In genomic region chr2:241550616-241551580, GRCh38 we compare ENCODE assay signal across 24 cellular contexts. TPM values are rescaled to one million over a fixed set of nuclear protein-coding genes. Genes with fewer than 3 reads are reported as not detected.
A peak's percentile ranks its signal among the peaks of the same experiment; 100 is the strongest.
DNase-seq lines count a peak whose midpoint lies in the region; ATAC-seq and TF ChIP-seq lines count a peak whose summit lies in the region.
"Had no signal": no experiment of that assay in that cellular context is flagged by ENCODE, and none has a peak within 500 bp of the region (broad histone marks: within the 10 kb centered on the region; RNA-seq: fewer than 3 reads in every experiment).

No MANE protein-coding gene starts in this region.

- DNase-seq in NCI-H1417 (lab: John Stamatoyannopoulos, UW), result peak; percentile 16 to 55 (median 37)
- DNase-seq in NCI-H1417 treated with DMSO at 0.1 percent for 48 hours (lab: John Stamatoyannopoulos, UW), result no peak
- DNase-seq in Karpas-422, result peak; percentile 53
- peak; percentile 59 for DNase-seq in chondrocyte (ENCODE audit: low spot score)
- peak; percentile 77 for DNase-seq in osteoblast (ENCODE audit: insufficient read length, low spot score, missing footprints)
- no peak for DNase-seq in GM19240 (ENCODE audit: insufficient read length, low spot score)
- DNase-seq: 8988T; activated CD4-positive, alpha-beta T cell treated with anti-CD3 and anti-CD28 coated beads for 48 hours; activated naive CD4-positive, alpha-beta T cell; activated T-cell treated with anti-CD3 and anti-CD28 coated beads for 4 hours; aorta; mesendoderm; MG63; NCI-H2107; stimulated activated CD8-positive, alpha-beta memory T cell treated with anti-CD3 and anti-CD28 coated beads, Interleukin-4, amount 100 ng/mL, for 48 hours; SW 1271 had no signal

- H3K4me3 ChIP-seq in Karpas-422 (ENCODE audit: low read length) (no peak overlapping the region), osteoblast (ENCODE audit: insufficient read depth, low read length) (no peak overlapping the region)
- H3K4me3 ChIP-seq: MG63, smooth muscle cell had no signal

- ATAC-seq in HG02870 (IDR thresholded peaks at IDR 0.05; ENCODE audit: unreplicated experiment) (no peak), HG02981 (IDR thresholded peaks at IDR 0.05; ENCODE audit: unreplicated experiment) (no peak)
- ATAC-seq: naive thymus-derived CD8-positive, alpha-beta T cell had no signal

- H3K4me1 ChIP-seq in Karpas-422 (ENCODE audit: low read length) (peaks cover 10% of the 10 kb centered on the region), osteoblast (ENCODE audit: insufficient read depth, low read length) (peaks cover 44% of the 10 kb centered on the region)

- TF ChIP-seq CTCF in chondrocyte (IDR thresholded peaks at IDR 0.05) (no peak), osteoblast (IDR thresholded peaks at IDR 0.05; ENCODE audit: extremely low read depth, low read depth, low read length) (no peak)

- H3K27me3 ChIP-seq in Karpas-422 (ENCODE audit: low read length) (no peaks in the 10 kb centered on the region), osteoblast (ENCODE audit: insufficient read depth, low read length) (peaks cover 2% of the 10 kb centered on the region)
- H3K27me3 ChIP-seq: MG63 had no signal

- H3K9ac ChIP-seq in Karpas-422 (ENCODE audit: low read length), result no peak overlapping the region

- peaks cover 18% of the 10 kb centered on the region for H3K4me1 Mint-ChIP-seq in chondrocyte (ENCODE audit: low read depth)

- H2AFZ ChIP-seq in Karpas-422 (ENCODE audit: low read length) (no peak overlapping the region), osteoblast (ENCODE audit: low read length) (no peak overlapping the region)

- no peaks in the 10 kb centered on the region for H3K27me3 Mint-ChIP-seq in chondrocyte (ENCODE audit: low read depth)

- no peak overlapping the region for H3K27ac Mint-ChIP-seq in chondrocyte (ENCODE audit: unreplicated experiment)
- H3K27ac Mint-ChIP-seq: naive thymus-derived CD8-positive, alpha-beta T cell; progenitor cell of endocrine pancreas had no signal

- no peak overlapping the region for H3K4me3 Mint-ChIP-seq in chondrocyte (ENCODE audit: unreplicated experiment)
- H3K4me3 Mint-ChIP-seq: central memory CD8-positive, alpha-beta T cell; naive thymus-derived CD8-positive, alpha-beta T cell had no signal

- H3K36me3 ChIP-seq in Karpas-422 (ENCODE audit: insufficient read depth, low read length) (no peaks in the 10 kb centered on the region), osteoblast (ENCODE audit: insufficient read depth, low read length) (no peaks in the 10 kb centered on the region)
- H3K36me3 ChIP-seq: heart left ventricle, MG63 had no signal

- no peak overlapping the region for H3K4me2 ChIP-seq in Karpas-422 (ENCODE audit: low read depth, low read length, poor library complexity, severe bottlenecking)
- no peak overlapping the region for H3K4me2 ChIP-seq in osteoblast (ENCODE audit: insufficient read depth, low read length)

- H3K27ac ChIP-seq in Karpas-422 (ENCODE audit: low read length), result no peak overlapping the region
- no peak overlapping the region for H3K27ac ChIP-seq in osteoblast (ENCODE audit: low read depth, low read length)
- H3K27ac ChIP-seq: RWPE1 had no signal

- no peaks in the 10 kb centered on the region for H3K36me3 Mint-ChIP-seq in chondrocyte (ENCODE audit: low read depth)
- H3K36me3 Mint-ChIP-seq: naive thymus-derived CD8-positive, alpha-beta T cell had no signal

- no peaks in the 10 kb centered on the region for H3K9me2 ChIP-seq in Karpas-422 (replicated peaks; ENCODE audit: insufficient read depth, low read length)

- H3K9me3 ChIP-seq in Karpas-422 (ENCODE audit: low read length), result no peaks in the 10 kb centered on the region
- H3K9me3 ChIP-seq in osteoblast (ENCODE audit: low read depth, low read length), result no peaks in the 10 kb centered on the region
- H3K9me3 ChIP-seq: MG63 had no signal

- H3K79me2 ChIP-seq in Karpas-422 (ENCODE audit: low read length), result no peaks in the 10 kb centered on the region
- H3K79me2 ChIP-seq in osteoblast (ENCODE audit: insufficient read depth, low read length), result no peaks in the 10 kb centered on the region

- H4K20me1 ChIP-seq in Karpas-422 (ENCODE audit: insufficient read depth, low read depth, low read length) (no peaks in the 10 kb centered on the region), osteoblast (ENCODE audit: insufficient read depth, low read length) (no peaks in the 10 kb centered on the region)

- H3K9me3 Mint-ChIP-seq in chondrocyte (ENCODE audit: low read depth), result no peaks in the 10 kb centered on the region
- H3K9me3 Mint-ChIP-seq: central memory CD8-positive, alpha-beta T cell had no signal

RNA-seq across cellular contexts. Expression of gene BOK, which starts 7.6 kb away (rescaled TPM):
- not detected in 2 replicates for total RNA-seq in Karpas-422 (2014; rRNA removed; shearing (Covaris generic); ENCODE audit: low replicate concordance)
- 28.5 to 46.8 TPM (median 44.6 TPM) in 3 replicates for total RNA-seq in chondrocyte
- 33.3 and 41.3 TPM in 2 replicates for total RNA-seq in osteoblast
- total RNA-seq: naive thymus-derived CD8-positive, alpha-beta T cell had no signal

RNA-seq across cellular contexts. Expression of gene STK25, which starts 42.5 kb away (rescaled TPM):
- 79.5 and 152 TPM in 2 replicates for total RNA-seq in Karpas-422 (2014; rRNA removed; shearing (Covaris generic); ENCODE audit: low replicate concordance)
- 158 to 174 TPM (median 169 TPM) in 3 replicates for total RNA-seq in chondrocyte
- 189 and 227 TPM in 2 replicates for total RNA-seq in osteoblast

Comparison
In these comparisons a context has a peak if more than half of its experiments do, and no peak if none do; other contexts are left out.
1. DNase-seq: peak in NCI-H1417 (3 of 3), Karpas-422 (single experiment), chondrocyte (single experiment) and osteoblast (single experiment); none in NCI-H1417 treated with DMSO at 0.1 percent for 48 hours (single experiment) and GM19240 (single experiment).
2. RNA of gene BOK, which starts 7.6 kb away (total RNA-seq): 28.5 to 46.8 TPM in chondrocyte and 33.3 to 41.3 TPM in osteoblast; not detected in Karpas-422; every median in the first group is over 10 times any median in the second.